ENCODE assay signal across 19 cellular contexts in genomic region chr21:27246741-27247140, GRCh38.
DNase-seq lines count a peak whose midpoint lies in the region; ATAC-seq, FAIRE-seq and TF ChIP-seq lines count a peak whose summit lies in the region.
"Had no signal": no experiment of that assay in that cellular context is flagged by ENCODE, and none has a peak within 500 bp of the region (broad histone marks: within the 10 kb centered on the region; RNA-seq: fewer than 3 reads in every experiment).

No MANE protein-coding gene starts in this region.

- TF ChIP-seq RAD21 in IMR-90 (IDR thresholded peaks at IDR 0.05; ENCODE audit: low read length): no peak

- no peak overlapping the region for H4K91ac ChIP-seq in IMR-90 (ENCODE audit: insufficient read depth, low read depth, low read length)

- H3K14ac ChIP-seq in IMR-90 (replicated peaks; ENCODE audit: low read depth, low read length): no peak overlapping the region

- H3K18ac ChIP-seq in IMR-90 (ENCODE audit: low read depth, low read length): no peak overlapping the region

- CTCF ChIA-PET in IMR-90 (lab: Yijun Ruan, JAX): interaction anchor here (0.7 kb wide), 1 partner anchor 14 kb away, joined by 3 read pairs; no protein-coding TSS in a partner anchor

- WGBS in IMR-90 (ENCODE audit: extremely low coverage in 2 of 2, insufficient read length in 1 of 2), 2 experiments: no CpG with 5 or more reads among the region's 5 CpGs

- H2BK5ac ChIP-seq in IMR-90 (ENCODE audit: low read depth, low read length, poor library complexity, severe bottlenecking): no peak overlapping the region

- H3K56ac ChIP-seq in IMR-90 (ENCODE audit: extremely low read depth, insufficient read depth, low read length): no peak overlapping the region

- no peak overlapping the region for H2BK120ac ChIP-seq in IMR-90 (ENCODE audit: low read depth, low read length)

- no peak overlapping the region for H2AK9ac ChIP-seq in IMR-90 (replicated peaks; ENCODE audit: low read depth, low read length, poor library complexity)

- TF ChIP-seq CTCF in IMR-90 (conservative IDR thresholded peaks at IDR 0.05; ENCODE audit: low read depth, low read length) (no peak), bronchial epithelial cell (IDR thresholded peaks at IDR 0.05; ENCODE audit: insufficient read depth, low read length, severe bottlenecking) (no peak)

- peak; percentile 70 for ATAC-seq in IMR-90 (ENCODE audit: low read depth)
- ATAC-seq in GM21390 (IDR thresholded peaks at IDR 0.05; ENCODE audit: unreplicated experiment): no peak
- no peak for ATAC-seq in HG03342 (IDR thresholded peaks at IDR 0.05; ENCODE audit: unreplicated experiment)
- ATAC-seq: activated CD8-positive, alpha-beta T cell treated with anti-CD3 and anti-CD28 coated beads for 36 hours; activated naive CD8-positive, alpha-beta T cell treated with anti-CD3 and anti-CD28 coated beads, Interleukin-2, amount 50 U/mL, for 24 hours; natural killer cell treated with Interleukin-12 subunit alpha and Interleukin-12 subunit beta and Interleukin-15 and Interleukin-18, amount 100 ng/mL, for 72 hours; stimulated activated naive CD8-positive, alpha-beta T cell treated with anti-CD3 and anti-CD28 coated beads, Interleukin-15, amount 100 ng/mL, for 72 hours had no signal

- H4K20me1 ChIP-seq in IMR-90 (ENCODE audit: insufficient read depth, low read length): no peaks in the 10 kb centered on the region

- no peak overlapping the region for H3K4me2 ChIP-seq in IMR-90 (ENCODE audit: low read depth, low read length)

- no peak for FAIRE-seq in bronchial epithelial cell (lab: Jason Lieb, UNC)

- no peak for TF ChIP-seq POLR2A in IMR-90 (IDR thresholded peaks at IDR 0.05; ENCODE audit: low read depth, low read length)

- no peaks in the 10 kb centered on the region for H3K9me1 ChIP-seq in IMR-90 (ENCODE audit: insufficient read depth, low read length)

- no peak overlapping the region for H2AFZ ChIP-seq in IMR-90 (replicated peaks; ENCODE audit: low read length, poor library complexity)

- H3K4me3 ChIP-seq in IMR-90 (ENCODE audit: insufficient read depth, low read depth, low read length) (no peak overlapping the region), bronchial epithelial cell (ENCODE audit: low read depth, low read length) (no peak overlapping the region)
- H3K4me3 ChIP-seq: uterus had no signal

- H3K9ac ChIP-seq in IMR-90 (ENCODE audit: low read depth, low read length): no peak overlapping the region

- no peak overlapping the region for H2AK5ac ChIP-seq in IMR-90 (ENCODE audit: low read depth, low read length)

- H3K4ac ChIP-seq in IMR-90 (ENCODE audit: low read depth, low read length): no peak overlapping the region

- H3K36me3 ChIP-seq in IMR-90 (ENCODE audit: control insufficient read depth, insufficient read depth, low read length) (no peaks in the 10 kb centered on the region), bronchial epithelial cell (ENCODE audit: control insufficient read depth, insufficient read depth, low read length) (no peaks in the 10 kb centered on the region)
- H3K36me3 ChIP-seq: uterus had no signal

- H3K27ac ChIP-seq in IMR-90 (ENCODE audit: insufficient read depth, low read length): no peak overlapping the region

- no TSS peak for BruUV-seq in IMR-90 (replicated peaks; lab: Mats Ljungman, UMichigan)

- peaks cover 2% of the 10 kb centered on the region; the same call in 1 of the 2 replicates for H3K4me1 ChIP-seq in IMR-90 (ENCODE audit: control insufficient read depth, insufficient read depth, low read length)
- H3K4me1 ChIP-seq: Caco-2, uterus had no signal

- H3K27me3 ChIP-seq in IMR-90 (ENCODE audit: control insufficient read depth, insufficient read depth, low read length): no peaks in the 10 kb centered on the region
- H3K27me3 ChIP-seq in bronchial epithelial cell (ENCODE audit: control insufficient read depth, insufficient read depth, low read length): no peaks in the 10 kb centered on the region
- H3K27me3 ChIP-seq: uterus had no signal

- H2BK20ac ChIP-seq in IMR-90 (ENCODE audit: low read depth, low read length): no peak overlapping the region

- peak; percentile 26 for DNase-seq in AG08395 (ENCODE audit: low spot score)
- peak; percentile 77 for DNase-seq in IMR-90
- DNase-seq in bronchial epithelial cell (ENCODE audit: low read depth): peak; percentile 50
- DNase-seq in kidney tubule cell (ENCODE audit: low spot score): peak; percentile 72
- no peak for DNase-seq in effector CD8-positive, alpha-beta T cell (lab: John Stamatoyannopoulos, UW)
- no peak for DNase-seq in NCI-H774 (lab: John Stamatoyannopoulos, UW)
- DNase-seq: activated CD8-positive, alpha-beta T cell treated with anti-CD3 and anti-CD28 coated beads for 36 hours; activated naive CD8-positive, alpha-beta T cell treated with anti-CD3 and anti-CD28 coated beads, Interleukin-2, amount 50 U/mL, for 24 hours; Caco-2; GF-D8; H9; NCI-H1930; NCI-H524 treated with DMSO at 0.1 percent for 48 hours; stimulated activated CD4-positive, alpha-beta T cell treated with anti-CD3 and anti-CD28 coated beads, Interleukin-15, amount 100 ng/mL, for 24 hours; stimulated activated naive CD8-positive, alpha-beta T cell treated with anti-CD3 and anti-CD28 coated beads, Interleukin-15, amount 100 ng/mL, for 72 hours; uterus had no signal

- in situ Hi-C loops in IMR-90 (cut with MboI; ENCODE audit: low sequenced_read_pairs): no loop called here

- H3K79me1 ChIP-seq in IMR-90 (ENCODE audit: low read depth in 1 of 2, low read length in 2 of 2): no peaks in the 10 kb centered on the region

- no peak overlapping the region for H4K8ac ChIP-seq in IMR-90 (ENCODE audit: low read depth in 2 of 2, low read length in 2 of 2)

- POLR2A ChIA-PET in IMR-90 (lab: Charles Lee; ENCODE audit: unreplicated experiment): no interaction called here

- no peaks in the 10 kb centered on the region for H3K9me3 ChIP-seq in IMR-90 (ENCODE audit: control insufficient read depth, insufficient read depth, low read length)
- H3K9me3 ChIP-seq: Caco-2, uterus had no signal

- no peak overlapping the region for H3K23ac ChIP-seq in IMR-90 (ENCODE audit: low read depth, low read length)

- dilution Hi-C loops in IMR-90 (cut with HindIII; ENCODE audit: low sequenced_read_pairs, unreplicated experiment): no loop called here

- no peak overlapping the region for H2BK15ac ChIP-seq in IMR-90 (ENCODE audit: low read depth, low read length)

- intact Hi-C loops in IMR-90 (cut with micrococcal nuclease): no loop called here

- H4K5ac ChIP-seq in IMR-90 (ENCODE audit: low read depth, low read length): no peak overlapping the region

TF ChIP-seq in IMR-90, 13 proteins besides CTCF, POLR2A, EP300 and RAD21:
- TF ChIP-seq RFX5 (IDR thresholded peaks at IDR 0.05; ENCODE audit: low read depth, low read length): no peak
- 0 out of 2 replicates have a peak, but pooled peaks have one; percentile 26 for TF ChIP-seq CEBPB (IDR thresholded peaks at IDR 0.05; ENCODE audit: low read depth, low read length)
TF ChIP-seq in IMR-90: peak in this region for 1.

Comparison
In these comparisons a context has a peak if more than half of its experiments do, and no peak if none do; other contexts are left out.
1. DNase-seq: peak in AG08395 (single experiment), IMR-90 (single experiment), bronchial epithelial cell (single experiment) and kidney tubule cell (single experiment); none in effector CD8-positive, alpha-beta T cell (single experiment) and NCI-H774 (single experiment).